In the genomic region with DNA sequence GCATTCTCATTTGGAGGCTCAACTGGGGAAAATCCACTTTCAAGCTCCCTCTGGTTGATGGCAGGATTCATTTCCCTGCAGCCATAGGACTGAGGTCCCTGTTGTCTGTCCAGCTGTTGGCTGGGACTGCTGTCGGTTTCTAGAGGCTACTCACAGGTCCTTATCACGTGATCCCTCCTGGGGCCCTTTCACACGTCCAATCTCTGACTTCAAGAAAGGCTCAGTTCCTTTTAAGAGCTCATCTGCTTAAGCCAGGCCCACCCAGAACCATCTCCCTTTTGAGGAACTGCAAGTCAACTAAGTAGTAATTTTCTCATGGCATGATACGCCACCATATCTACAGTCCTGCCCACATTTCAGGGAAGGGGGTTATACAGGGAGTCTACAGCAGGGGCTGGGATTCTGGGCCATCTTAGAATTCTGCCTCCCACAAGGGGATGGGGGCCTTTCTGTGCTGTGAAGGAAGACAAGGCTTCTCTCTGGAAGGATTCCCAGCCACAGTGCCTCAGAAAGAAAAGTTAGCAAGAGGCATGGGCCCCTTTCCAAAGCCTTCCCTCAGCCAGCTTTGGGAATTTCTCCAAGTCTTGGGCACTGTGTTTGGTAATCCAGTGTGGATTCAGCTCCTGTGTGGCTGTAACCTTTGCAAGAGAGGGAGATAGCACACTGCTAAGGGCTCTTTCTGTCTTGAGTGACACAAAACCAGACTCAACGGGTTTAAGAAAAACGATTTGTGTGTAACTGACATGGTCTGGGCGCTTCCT, we compare ENCODE assay signal across 14 cellular contexts.
DNase-seq lines count a peak whose midpoint lies in the region; ATAC-seq, FAIRE-seq and TF ChIP-seq lines count a peak whose summit lies in the region.
"Had no signal": no experiment of that assay in that cellular context is flagged by ENCODE, and none has a peak within 500 bp of the region (broad histone marks: within the 10 kb centered on the region; RNA-seq: fewer than 3 reads in every experiment).

No MANE protein-coding gene starts in this region.

- no peaks in the 10 kb centered on the region for H3K9me1 ChIP-seq in K562 (ENCODE audit: control insufficient read depth, insufficient read depth, low read length)

- peaks cover 15% of the 10 kb centered on the region for H3K27me3 Mint-ChIP-seq in endothelial cell (ENCODE audit: unreplicated experiment)
- H3K27me3 Mint-ChIP-seq in glutamatergic neuron (ENCODE audit: unreplicated experiment) = peaks cover 8% of the 10 kb centered on the region

- CTCF ChIA-PET in K562 (lab: Yijun Ruan, JAX; ENCODE audit: low intra/inter-chr PET ratio) = no interaction called here

- no peak for TF ChIP-seq RAD21 in K562 (CRISPR knock-in tag; conservative IDR thresholded peaks at IDR 0.05 in 1 of 2, IDR thresholded peaks at IDR 0.05 in 1 of 2)

- TF ChIP-seq POLR2A in K562 (conservative IDR thresholded peaks at IDR 0.05) = no peak
- TF ChIP-seq POLR2A in stomach (IDR thresholded peaks at IDR 0.05) = no peak

- H3K4me3 Mint-ChIP-seq in endothelial cell (ENCODE audit: unreplicated experiment) (no peak overlapping the region), glutamatergic neuron (ENCODE audit: unreplicated experiment) (no peak overlapping the region)
- H3K4me3 Mint-ChIP-seq: H9 had no signal

- H3K4me1 Mint-ChIP-seq in endothelial cell (ENCODE audit: unreplicated experiment) (peaks cover 5% of the 10 kb centered on the region), glutamatergic neuron (ENCODE audit: low read depth, unreplicated experiment) (no peaks in the 10 kb centered on the region)

- H3K4me1 ChIP-seq in K562 (replicated peaks in 1 of 2; ENCODE audit: control insufficient read depth in 2 of 2, insufficient read depth in 2 of 2, low read length in 2 of 2) (peaks cover 26 to 44% of the 10 kb centered on the region in 2 experiments; a peak in 4 of 5 replicates), stomach (peaks cover 0 to 29% (median 18%) of the 10 kb centered on the region in 4 donors), SJCRH30 (peaks cover 11% of the 10 kb centered on the region)

- no peaks in the 10 kb centered on the region for H4K20me1 ChIP-seq in K562 (replicated peaks; ENCODE audit: control insufficient read depth, insufficient read depth, low read length)

- peaks cover 5% of the 10 kb centered on the region; the same call in 1 of the 2 replicates for H3K9me3 ChIP-seq in K562 (replicated peaks; ENCODE audit: control insufficient read depth, insufficient read depth, low read depth, low read length)
- H3K9me3 ChIP-seq in stomach = no peaks in the 10 kb centered on the region
- no peaks in the 10 kb centered on the region; the same call in 1 of the 2 replicates for H3K9me3 ChIP-seq in SJCRH30 (replicated peaks)

- in situ Hi-C loops in K562 (cut with MboI) = no loop called here

- peak overlapping the region in 1 of 2 experiments; percentile 10; a peak in 1 of 4 replicates for H3K9ac ChIP-seq in K562 (ENCODE audit: insufficient read depth in 1 of 2, low read depth in 2 of 2, low read length in 2 of 2)

- H3K79me2 ChIP-seq in K562 (ENCODE audit: control insufficient read depth, insufficient read depth, low read length) = no peaks in the 10 kb centered on the region

- 33% methylated on average over 7 of the region's 7 CpGs for WGBS in K562 (ENCODE audit: insufficient coverage, low coverage, missing lambda C conversion rate)
- 39 to 58% (median 53%) methylated on average over 7 of the region's 7 CpGs for WGBS in stomach, 5 donors

- H3K27me3 ChIP-seq in K562 (ENCODE audit: control insufficient read depth in 2 of 2, insufficient read depth in 2 of 2, low read length in 2 of 2) (no peaks in the 10 kb centered on the region), stomach (no peaks in the 10 kb centered on the region), SJCRH30 (no peaks in the 10 kb centered on the region; the same call in 1 of the 2 replicates)

- no peak for TF ChIP-seq CTCF in LNCaP clone FGC (IDR thresholded peaks at IDR 0.05; ENCODE audit: control insufficient read depth, extremely low read depth, insufficient read depth)
- TF ChIP-seq CTCF in K562 (IDR thresholded peaks at IDR 0.05 in 2 of 3, conservative IDR thresholded peaks at IDR 0.05 in 1 of 3; ENCODE audit: insufficient read depth in 2 of 3, low read depth in 1 of 3, low read length in 3 of 3) = no peak
- TF ChIP-seq CTCF in stomach (IDR thresholded peaks at IDR 0.05) = no peak
- TF ChIP-seq CTCF in endothelial cell (IDR thresholded peaks at IDR 0.05; ENCODE audit: unreplicated experiment) = no peak
- TF ChIP-seq CTCF in glutamatergic neuron (IDR thresholded peaks at IDR 0.05; ENCODE audit: partially characterized antibody, unreplicated experiment) = no peak

- POLR2A ChIA-PET in K562 (lab: Yijun Ruan, JAX) = interaction anchor here (0.6 to 1.4 kb wide), 5 partner anchors 9 to 70 kb away, joined by 3 to 4 read pairs (median 3); no protein-coding TSS in a partner anchor

- intact Hi-C loops in K562 (cut with micrococcal nuclease) = no loop called here
- intact Hi-C loops in stomach (cut with DNase I; ENCODE audit: low total_unique reads) = no loop called here

- H3K36me3 Mint-ChIP-seq in endothelial cell (ENCODE audit: low read depth, unreplicated experiment) = peaks cover 11% of the 10 kb centered on the region
- no peaks in the 10 kb centered on the region for H3K36me3 Mint-ChIP-seq in glutamatergic neuron (ENCODE audit: unreplicated experiment)

- BruUV-seq in K562 (replicated peaks; lab: Mats Ljungman, UMichigan) = no TSS peak

- peak overlapping the region; percentile 49 for H2AFZ ChIP-seq in K562 (ENCODE audit: low read depth, low read length)

- H3K4me3 ChIP-seq in LNCaP clone FGC (ENCODE audit: low read depth, low read length) = no peak overlapping the region
- no peak overlapping the region for H3K4me3 ChIP-seq in K562
- H3K4me3 ChIP-seq in stomach = no peak overlapping the region
- no peak overlapping the region for H3K4me3 ChIP-seq in SJCRH30
- H3K4me3 ChIP-seq: dorsolateral prefrontal cortex had no signal

- DNase-seq in LNCaP clone FGC (ENCODE audit: low read depth) = peak; percentile 42
- peak in 1 of 4 experiments; percentile 57 for DNase-seq in K562 (ENCODE audit: extremely low read depth in 1 of 4, low spot score in 3 of 4)
- peak; percentile 73 for DNase-seq in inferior parietal cortex (ENCODE audit: extremely low spot score)
- DNase-seq in stomach = peak; percentile 78
- no peak for DNase-seq in SJCRH30
- no peak for DNase-seq in endothelial cell (ENCODE audit: low spot score)
- DNase-seq in glutamatergic neuron = no peak
- DNase-seq: activated CD4-positive, alpha-beta T cell treated with anti-CD3 and anti-CD28 coated beads, Interleukin-2, amount 50 U/mL, for 48 hours; activated effector memory CD4-positive, alpha-beta T cell treated with anti-CD3 and anti-CD28 coated beads, Interleukin-2, amount 50 U/mL, for 16 hours; H9; NCI-H2029 treated with DMSO at 0.1 percent for 48 hours had no signal

- TF ChIP-seq EP300 in K562 (IDR thresholded peaks at IDR 0.05; ENCODE audit: low read length) (no peak), stomach (IDR thresholded peaks at IDR 0.05) (no peak)

- no peak overlapping the region for H3K4me2 ChIP-seq in K562 (ENCODE audit: insufficient read depth, low read length)

- ATAC-seq in K562 = peak; percentile 15; the same call in 2 of the 3 replicates
- ATAC-seq in GM21381 (IDR thresholded peaks at IDR 0.05; ENCODE audit: unreplicated experiment) = no peak

- H3K27ac Mint-ChIP-seq in endothelial cell (ENCODE audit: unreplicated experiment) = no peak overlapping the region
- H3K27ac Mint-ChIP-seq in glutamatergic neuron (ENCODE audit: unreplicated experiment) = no peak overlapping the region

- H3K36me3 ChIP-seq in K562 (ENCODE audit: control insufficient read depth, insufficient read depth, low read length) (no peaks in the 10 kb centered on the region; the same call in 2 of the 3 replicates), stomach (no peaks in the 10 kb centered on the region), SJCRH30 (no peaks in the 10 kb centered on the region)

- H3K27ac ChIP-seq in K562 (ENCODE audit: extremely low read depth, low read depth, low read length) (no peak overlapping the region), stomach (peak overlapping the region in 2 of 5 donors; percentile 22 to 74), SJCRH30 (no peak overlapping the region)

- no peaks in the 10 kb centered on the region for H3K9me3 Mint-ChIP-seq in endothelial cell (ENCODE audit: unreplicated experiment)
- H3K9me3 Mint-ChIP-seq in glutamatergic neuron (ENCODE audit: unreplicated experiment) = peaks cover 2% of the 10 kb centered on the region

- FAIRE-seq in K562 (lab: Jason Lieb, UNC) = peak; percentile 48
- FAIRE-seq: GM19239 had no signal

TF ChIP-seq in K562, 482 proteins besides CTCF, POLR2A, EP300 and RAD21 (continues in another document):
- TF ChIP-seq RBM25 (IDR thresholded peaks at IDR 0.05; ENCODE audit: low read depth, low read length, severe bottlenecking) (peak; percentile 25), CBFA2T2 (conservative IDR thresholded peaks at IDR 0.05) (peak; percentile 60), ZNF134 (CRISPR knock-in tag; conservative IDR thresholded peaks at IDR 0.05) (peak; percentile 97), USF2 (CRISPR knock-in tag; IDR thresholded peaks at IDR 0.05) (peak; percentile 61), RFX7 (CRISPR knock-in tag; IDR thresholded peaks at IDR 0.05) (no peak)
- TF ChIP-seq, protein P1, sequence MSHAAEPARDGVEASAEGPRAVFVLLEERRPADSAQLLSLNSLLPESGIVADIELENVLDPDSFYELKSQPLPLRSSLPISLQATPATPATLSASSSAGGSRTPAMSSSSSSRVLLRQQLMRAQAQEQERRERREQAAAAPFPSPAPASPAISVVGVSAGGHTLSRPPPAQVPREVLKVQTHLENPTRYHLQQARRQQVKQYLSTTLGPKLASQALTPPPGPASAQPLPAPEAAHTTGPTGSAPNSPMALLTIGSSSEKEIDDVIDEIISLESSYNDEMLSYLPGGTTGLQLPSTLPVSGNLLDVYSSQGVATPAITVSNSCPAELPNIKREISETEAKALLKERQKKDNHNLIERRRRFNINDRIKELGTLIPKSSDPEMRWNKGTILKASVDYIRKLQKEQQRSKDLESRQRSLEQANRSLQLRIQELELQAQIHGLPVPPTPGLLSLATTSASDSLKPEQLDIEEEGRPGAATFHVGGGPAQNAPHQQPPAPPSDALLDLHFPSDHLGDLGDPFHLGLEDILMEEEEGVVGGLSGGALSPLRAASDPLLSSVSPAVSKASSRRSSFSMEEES (CRISPR knock-in tag; IDR thresholded peaks at IDR 0.05) = peak; percentile 94

Comparison
In these comparisons a context has a peak if more than half of its experiments do, and no peak if none do; other contexts are left out.
1. DNase-seq: peak in LNCaP clone FGC (single experiment), inferior parietal cortex (single experiment) and stomach (single experiment); none in SJCRH30 (0 of 2), endothelial cell (single experiment) and glutamatergic neuron (single experiment).